25 cellular contexts compared by ENCODE assay signal in the genomic region with DNA sequence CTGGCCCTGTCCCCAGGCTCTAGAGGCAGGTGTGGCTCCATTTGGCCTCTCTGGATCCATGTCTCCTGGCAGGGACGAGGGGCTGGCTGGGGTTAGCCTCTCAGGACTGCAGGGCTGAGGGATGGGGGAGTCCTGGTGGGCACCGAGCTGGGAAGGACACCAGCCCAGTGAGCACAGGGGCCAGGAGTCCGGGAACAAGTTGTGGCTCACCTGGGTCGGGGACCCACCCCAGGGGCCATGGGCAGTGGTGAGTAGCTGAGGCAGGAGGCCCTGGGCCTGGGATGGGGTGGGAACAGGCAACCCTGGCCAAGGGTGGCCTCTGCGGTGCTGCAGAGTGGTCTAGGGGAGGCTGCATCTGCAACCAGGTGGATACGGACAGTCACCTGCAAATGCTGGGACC. TPM values are rescaled to one million over a fixed set of nuclear protein-coding genes. Genes with fewer than 3 reads are reported as not detected.
DNase-seq lines count a peak whose midpoint lies in the region; ATAC-seq and TF ChIP-seq lines count a peak whose summit lies in the region.
"Had no signal": no experiment of that assay in that cellular context is flagged by ENCODE, and none has a peak within 500 bp of the region (broad histone marks: within the 10 kb centered on the region; RNA-seq: fewer than 3 reads in every experiment).

No MANE protein-coding gene starts in this region.

- ATAC-seq in upper lobe of right lung = no peak
- ATAC-seq in GM21390 (IDR thresholded peaks at IDR 0.05; ENCODE audit: unreplicated experiment) = no peak
- ATAC-seq: GM23338 had no signal

- no peak for TF ChIP-seq CTCF in coronary artery (IDR thresholded peaks at IDR 0.05)
- TF ChIP-seq CTCF in parathyroid adenoma (IDR thresholded peaks at IDR 0.05) = no peak
- TF ChIP-seq CTCF in upper lobe of right lung (IDR thresholded peaks at IDR 0.05) = no peak
- no peak for TF ChIP-seq CTCF in prostate gland (IDR thresholded peaks at IDR 0.05)

- 71% methylated on average over 6 of the region's 6 CpGs for WGBS in prostate gland

- peak overlapping the region; percentile 59 for H2AFZ ChIP-seq in parathyroid adenoma
- H2AFZ ChIP-seq: GM23338 had no signal

- H3K36me3 ChIP-seq in parathyroid adenoma (ENCODE audit: control insufficient read depth, insufficient read depth, low read length) (no peaks in the 10 kb centered on the region), upper lobe of right lung (no peaks in the 10 kb centered on the region), prostate gland (no peaks in the 10 kb centered on the region)
- H3K36me3 ChIP-seq: Peyer's patch, SJCRH30 had no signal

- H3K9me3 ChIP-seq in parathyroid adenoma (ENCODE audit: control insufficient read depth, low read length) (no peaks in the 10 kb centered on the region), upper lobe of right lung (no peaks in the 10 kb centered on the region), prostate gland (no peaks in the 10 kb centered on the region)
- H3K9me3 ChIP-seq: Peyer's patch, SJCRH30 had no signal

- H3K4me2 ChIP-seq in parathyroid adenoma (ENCODE audit: low read length) = no peak overlapping the region
- H3K4me2 ChIP-seq: GM23338 had no signal

- H3K27ac ChIP-seq in coronary artery (no peak overlapping the region), parathyroid adenoma (peak overlapping the region; percentile 69), upper lobe of right lung (no peak overlapping the region), prostate gland (no peak overlapping the region)
- H3K27ac ChIP-seq: Peyer's patch, SJCRH30 had no signal

- no peak overlapping the region for H3K4me3 ChIP-seq in coronary artery
- H3K4me3 ChIP-seq in parathyroid adenoma (ENCODE audit: low read depth, low read length) = no peak overlapping the region
- H3K4me3 ChIP-seq in upper lobe of right lung = no peak overlapping the region
- no peak overlapping the region for H3K4me3 ChIP-seq in prostate gland
- H3K4me3 ChIP-seq: GM23338, Peyer's patch, SJCRH30 had no signal

- H3K9ac ChIP-seq in parathyroid adenoma = no peak overlapping the region

- H3K4me1 ChIP-seq in parathyroid adenoma (peaks cover 71% of the 10 kb centered on the region), upper lobe of right lung (no peaks in the 10 kb centered on the region), prostate gland (replicated peaks) (no peaks in the 10 kb centered on the region)
- H3K4me1 ChIP-seq: Peyer's patch, SJCRH30 had no signal

- DNase-seq in activated naive CD4-positive, alpha-beta T cell treated with Interleukin-2 at 50 U/mL for 16 hours = peak; percentile 0
- DNase-seq in activated naive CD4-positive, alpha-beta T cell (lab: John Stamatoyannopoulos, UW) = no peak
- DNase-seq in coronary artery (ENCODE audit: low spot score) (peak; percentile 49), upper lobe of right lung (peak; percentile 50), prostate gland (ENCODE audit: low spot score) (no peak), putamen (ENCODE audit: low spot score) (no peak)
- DNase-seq: AML-193; C1 segment of cervical spinal cord; Calu3; CD8-positive, alpha-beta memory T cell; HCEC 1CT; KG1; NCI-H1092 treated with DMSO at 0.1 percent for 48 hours; NCI-H2081; NCI-H2171; NCI-H345; NCI-H524; NCI-H774; NK-92 treated with Interleukin-12 subunit alpha and Interleukin-12 subunit beta, amount 100 ng/mL, for 24 hours; SJCRH30 had no signal

- no peaks in the 10 kb centered on the region for H3K79me2 ChIP-seq in parathyroid adenoma

- no peaks in the 10 kb centered on the region for H3K27me3 ChIP-seq in parathyroid adenoma (ENCODE audit: control insufficient read depth, insufficient read depth, low read length)
- no peaks in the 10 kb centered on the region for H3K27me3 ChIP-seq in upper lobe of right lung
- H3K27me3 ChIP-seq in prostate gland (replicated peaks; ENCODE audit: insufficient read depth) = no peaks in the 10 kb centered on the region
- H3K27me3 ChIP-seq: Peyer's patch, SJCRH30 had no signal

- intact Hi-C loops in upper lobe of right lung (cut with DNase I) (no loop called here), prostate gland (cut with DNase I) (no loop called here)

- no peak for TF ChIP-seq POLR2A in prostate gland (IDR thresholded peaks at IDR 0.05)

RNA-seq across cellular contexts. Expression of a gene that starts 24.1 kb away (rescaled TPM):
- not detected for total RNA-seq in upper lobe of right lung
- 1 to 10 TPM in 1 of 2 donors, not detected in 1; 3.4 TPM for total RNA-seq in prostate gland
- total RNA-seq: Calu3; CD8-positive, alpha-beta memory T cell; Daoy; GM23338; Peyer's patch; SJCRH30 had no signal

Comparison
In these comparisons a context has a peak if more than half of its experiments do, and no peak if none do; other contexts are left out.
1. DNase-seq: peak in activated naive CD4-positive, alpha-beta T cell treated with Interleukin-2 at 50 U/mL for 16 hours (single experiment), coronary artery (single experiment) and upper lobe of right lung (single experiment); none in activated naive CD4-positive, alpha-beta T cell (0 of 4), prostate gland (single experiment) and putamen (single experiment).